ENCODE assay signal across 11 cellular contexts in the genomic region with DNA sequence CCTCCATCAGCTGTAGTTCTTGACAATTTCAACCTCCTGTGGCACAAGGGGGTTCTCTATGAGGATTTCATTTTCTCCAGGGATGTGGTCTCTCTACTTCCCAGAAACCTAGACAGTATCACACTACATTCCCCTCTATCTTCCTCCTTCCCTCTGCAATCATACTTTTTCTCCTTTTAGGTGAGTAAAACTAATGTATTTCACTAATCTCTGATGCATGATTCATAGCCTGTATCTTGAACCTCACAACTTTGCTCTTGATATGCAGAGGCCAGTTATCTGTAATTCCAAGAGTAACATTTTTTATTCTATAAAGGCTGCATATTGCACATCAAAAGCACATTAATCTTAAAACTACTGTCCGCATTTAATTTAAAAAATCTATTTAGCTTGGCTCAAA.
"Had no signal": no experiment of that assay in that cellular context is flagged by ENCODE, and none has a peak within 500 bp of the region (broad histone marks: within the 10 kb centered on the region; RNA-seq: fewer than 3 reads in every experiment).

No MANE protein-coding gene starts in this region.

- ATAC-seq: GM23338, HCT116 had no signal

- H3K4me3 ChIP-seq: GM23248, GM23338, HAP-1 had no signal

- H3K9ac ChIP-seq: GM23248 had no signal

- H3K27ac Mint-ChIP-seq: GM23338, H9, HFFc6 had no signal

- H3K4me1 Mint-ChIP-seq: GM23338, H9 had no signal

- H3K36me3 ChIP-seq: HAP-1 had no signal

- H3K4me3 Mint-ChIP-seq: GM23338, H9, HFFc6 had no signal

- H2AFZ ChIP-seq: GM23248, GM23338 had no signal

- H3K4me1 ChIP-seq: HAP-1 had no signal

- FAIRE-seq: H1, H54 had no signal

- DNase-seq: GM23248, GOT3, H7, H9, HCEC 1CT, HFFc6 had no signal

- H3K9me3 Mint-ChIP-seq: GM23338 had no signal

- H3K9me3 ChIP-seq: HAP-1 had no signal

- H3K4me2 ChIP-seq: GM23338 had no signal

- H3K27ac ChIP-seq: GM23248 had no signal
